Comparison of ENCODE assay signal across 9 cellular contexts in the genomic region with DNA sequence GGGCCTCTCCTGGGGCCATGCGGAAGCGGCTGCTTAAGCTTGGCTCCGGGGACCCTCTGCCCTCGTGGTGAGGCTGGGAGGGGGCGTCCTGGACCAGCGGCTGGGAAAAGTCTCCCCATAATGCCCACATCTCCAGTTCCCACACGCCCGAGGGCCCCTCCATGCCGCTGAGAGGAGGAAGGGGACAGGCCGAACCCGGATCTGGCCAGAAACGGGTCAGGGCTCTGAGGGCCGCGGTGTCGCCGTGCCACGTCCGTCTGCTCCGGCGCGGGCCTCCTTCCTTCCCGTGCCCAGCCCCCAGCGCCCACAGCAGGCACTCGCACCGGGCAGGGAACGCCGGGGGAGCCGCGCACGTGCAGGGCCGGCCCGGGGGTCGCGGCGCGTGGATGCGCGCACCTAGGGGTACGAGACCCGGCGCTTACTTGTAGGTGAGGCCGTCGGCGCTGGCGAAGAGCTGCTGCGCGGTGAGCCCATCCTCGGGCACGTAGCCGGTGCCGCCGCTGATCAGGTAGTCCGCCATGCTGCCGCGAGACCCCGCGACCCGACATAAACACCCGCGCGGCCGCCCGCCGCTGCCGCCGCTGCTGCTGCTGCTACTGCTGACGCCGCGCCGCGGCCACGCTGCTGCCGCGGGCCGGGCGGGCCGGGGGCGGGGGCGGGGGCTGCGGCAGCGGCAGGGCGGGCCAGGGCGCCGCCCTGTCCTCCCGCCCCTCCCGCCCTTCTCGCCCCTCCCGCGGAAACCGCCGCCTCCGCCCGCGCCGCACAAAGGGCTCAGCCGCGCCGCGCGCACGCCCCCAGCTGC. TPM values are rescaled to one million over a fixed set of nuclear protein-coding genes. Genes with fewer than 3 reads are reported as not detected.
DNase-seq lines count a peak whose midpoint lies in the region; ATAC-seq, FAIRE-seq and TF ChIP-seq lines count a peak whose summit lies in the region.
"Had no signal": no experiment of that assay in that cellular context is flagged by ENCODE, and none has a peak within 500 bp of the region (broad histone marks: within the 10 kb centered on the region; RNA-seq: fewer than 3 reads in every experiment).

No MANE protein-coding gene starts in this region.

- TF ChIP-seq CTCF in foreskin keratinocyte (conservative IDR thresholded peaks at IDR 0.05) (no peak), pancreas (IDR thresholded peaks at IDR 0.05) (no peak)

- H3K27ac ChIP-seq in foreskin keratinocyte (peak overlapping the region; percentile 51), pancreas (no peak overlapping the region)

- H3K27me3 ChIP-seq in foreskin keratinocyte (no peaks in the 10 kb centered on the region), pancreas (no peaks in the 10 kb centered on the region)

- H3K4me1 ChIP-seq in foreskin keratinocyte, result peaks cover 1% of the 10 kb centered on the region
- peaks cover 0 to 6% (median 0%) of the 10 kb centered on the region in 3 donors for H3K4me1 ChIP-seq in pancreas

- FAIRE-seq in pancreas (lab: Jason Lieb, UNC), result no peak

- intact Hi-C loops in pancreas (cut with DNase I), result no loop called here

- peak overlapping the region; percentile 47 to 84 (median 73) for H3K4me3 ChIP-seq in pancreas

- ATAC-seq in foreskin keratinocyte, result no peak
- ATAC-seq in pancreas, result peak in 3 of 4 donors; percentile 6 to 35 (median 17)
- no peak for ATAC-seq in HG03457 (IDR thresholded peaks at IDR 0.05; ENCODE audit: unreplicated experiment)

- 2% methylated on average over 34 to 101 of the region's 101 CpGs for WGBS in pancreas, 2 donors

- peak; percentile 70 for DNase-seq in NCI-H146 (lab: John Stamatoyannopoulos, UW)
- DNase-seq in NCI-H146 treated with DMSO at 0.1 percent for 48 hours (lab: John Stamatoyannopoulos, UW; ENCODE audit: unreplicated experiment), result no peak
- DNase-seq in NCI-H82 (lab: John Stamatoyannopoulos, UW), result peak; percentile 80
- DNase-seq in activated T-cell treated with anti-CD3 and anti-CD28 coated beads, Interleukin-2, amount 50 U/mL, for 48 hours, result peak; percentile 57 to 67
- no peak for DNase-seq in foreskin keratinocyte
- DNase-seq in pancreas, result peak in 5 of 6 donors; percentile 38 to 79 (median 59)
- DNase-seq in mucosa of gallbladder (ENCODE audit: low spot score), result no peak

- no peaks in the 10 kb centered on the region for H3K36me3 ChIP-seq in pancreas

- no peaks in the 10 kb centered on the region for H3K9me3 ChIP-seq in pancreas

RNA-seq across cellular contexts. Expression of gene IMPDH1, which starts 4.2 kb away (rescaled TPM):
- total RNA-seq in foreskin keratinocyte, result 80.1 and 91.4 TPM in 2 replicates
- polyA plus RNA-seq in foreskin keratinocyte, result 77.6 and 85.0 TPM in 2 replicates
- 10 to 100 TPM; 16.8 to 25.7 (median 19.8) TPM for total RNA-seq in pancreas
- 10 to 100 TPM; 18.3 to 26.0 TPM for polyA plus RNA-seq in pancreas
- total RNA-seq in mucosa of gallbladder, result 18.6 TPM

RNA-seq across cellular contexts. Expression of gene PRRT4, which starts 44.1 kb away (rescaled TPM):
- 0.17 and 0.28 TPM in 2 replicates for total RNA-seq in foreskin keratinocyte
- polyA plus RNA-seq in foreskin keratinocyte, result 0.04 and 0.29 TPM in 2 replicates
- total RNA-seq in pancreas, result under 1 TPM in 2 of 6 donors, not detected in 4; 0.31 to 0.75 TPM
- polyA plus RNA-seq in pancreas, result under 1 TPM; 0.21 to 0.61 TPM
- 0.63 TPM for total RNA-seq in mucosa of gallbladder
- total RNA-seq: pulmonary artery endothelial cell had no signal

RNA-seq across cellular contexts. Expression of gene HILPDA, which starts 50.1 kb away (rescaled TPM):
- total RNA-seq in foreskin keratinocyte (11.8 and 13.5 TPM in 2 replicates), pancreas (1 to 10 TPM; 2.0 to 7.4 (median 4.2) TPM), mucosa of gallbladder (7.4 TPM)
- polyA plus RNA-seq in foreskin keratinocyte (12.5 and 14.8 TPM in 2 replicates), pancreas (1 to 10 TPM; 5.4 to 6.7 TPM)

Comparison
In these comparisons a context has a peak if more than half of its experiments do, and no peak if none do; other contexts are left out.
1. DNase-seq: peak in NCI-H146 (single experiment), NCI-H82 (single experiment), activated T-cell treated with anti-CD3 and anti-CD28 coated beads, Interleukin-2, amount 50 U/mL, for 48 hours (2 of 2) and pancreas (5 of 6); none in NCI-H146 treated with DMSO at 0.1 percent for 48 hours (single experiment), foreskin keratinocyte (0 of 2) and mucosa of gallbladder (single experiment).
2. ATAC-seq: peak in pancreas (3 of 4); none in foreskin keratinocyte (single experiment) and HG03457 (single experiment).